Comparison of ENCODE assay signal across 9 cellular contexts in genomic region chr10:114437456-114438292, GRCh38. TPM values are rescaled to one million over a fixed set of nuclear protein-coding genes. Genes with fewer than 3 reads are reported as not detected.
DNase-seq lines count a peak whose midpoint lies in the region; ATAC-seq, FAIRE-seq and TF ChIP-seq lines count a peak whose summit lies in the region.
"Had no signal": no experiment of that assay in that cellular context is flagged by ENCODE, and none has a peak within 500 bp of the region (broad histone marks: within the 10 kb centered on the region; RNA-seq: fewer than 3 reads in every experiment).

No MANE protein-coding gene starts in this region.

- H3K4me1 ChIP-seq in heart left ventricle = no peaks in the 10 kb centered on the region
- no peaks in the 10 kb centered on the region for H3K4me1 ChIP-seq in right cardiac atrium (ENCODE audit: control insufficient read depth, insufficient read depth, low read length)

- H3K27me3 ChIP-seq in heart left ventricle (no peaks in the 10 kb centered on the region), right cardiac atrium (ENCODE audit: control insufficient read depth, insufficient read depth) (no peaks in the 10 kb centered on the region)

- POLR2A ChIA-PET in RWPE1 (lab: Yijun Ruan, JAX; ENCODE audit: low non-redundant PET) = no interaction called here

- TF ChIP-seq CTCF in heart left ventricle (IDR thresholded peaks at IDR 0.05) (peak; percentile 15 to 54 (median 24)), RWPE1 (conservative IDR thresholded peaks at IDR 0.05; ENCODE audit: low read depth) (peak; percentile 31)

- H3K4me3 ChIP-seq in heart left ventricle = no peak overlapping the region
- H3K4me3 ChIP-seq in right cardiac atrium (ENCODE audit: low read length) = no peak overlapping the region

- CTCF ChIA-PET in RWPE1 (lab: Yijun Ruan, JAX) = interaction anchor here (0.5 to 1.2 kb wide), 11 partner anchors 27 to 732 kb away, joined by 3 to 7 read pairs (median 3); partner anchors contain the start of gene FHIP2A

- DNase-seq in heart left ventricle = no peak
- no peak for DNase-seq in right cardiac atrium
- DNase-seq in RWPE1 (ENCODE audit: low spot score) = peak; percentile 53
- peak; percentile 25 for DNase-seq in glomerular visceral epithelial cell (ENCODE audit: extremely low spot score)
- peak; percentile 25 for DNase-seq in urothelium cell line (ENCODE audit: low spot score)
- DNase-seq in NCI-H2029 (lab: John Stamatoyannopoulos, UW) = no peak
- DNase-seq in NCI-H1694 treated with DMSO at 0.1 percent for 48 hours (lab: John Stamatoyannopoulos, UW) = no peak
- DNase-seq in NK-92 treated with Interleukin-12 subunit alpha and Interleukin-12 subunit beta, amount 100 ng/mL, for 24 hours (lab: John Stamatoyannopoulos, UW) = no peak
- DNase-seq: activated gamma-delta T cell treated with Interleukin-2 at 50 U/mL for 16 hours had no signal

- intact Hi-C loops in heart left ventricle (cut with DNase I) = loop anchor here in 5 of 10 donors (5.0 kb wide), 1 partner anchor 135 kb away; no protein-coding TSS in a partner anchor
- intact Hi-C loops in right cardiac atrium (cut with DNase I) = loop anchor here in 1 of 4 donors (5.0 kb wide), 1 partner anchor 135 kb away; no protein-coding TSS in a partner anchor

- peaks cover 3 to 100% (median 94%) of the 10 kb centered on the region in 9 donors for H3K36me3 ChIP-seq in heart left ventricle

- ATAC-seq in heart left ventricle (no peak), right cardiac atrium (no peak)

- no peak for TF ChIP-seq POLR2A in heart left ventricle (IDR thresholded peaks at IDR 0.05)

- H3K27ac ChIP-seq in heart left ventricle (no peak overlapping the region), right cardiac atrium (ENCODE audit: low read length) (no peak overlapping the region), RWPE1 (no peak overlapping the region)

- H3K9me3 ChIP-seq in heart left ventricle (no peaks in the 10 kb centered on the region), right cardiac atrium (ENCODE audit: control insufficient read depth, low read length) (no peaks in the 10 kb centered on the region)

- FAIRE-seq in urothelium cell line (lab: Jason Lieb, UNC) = no peak

- 85 to 90% (median 87%) methylated on average over 9 of the region's 9 CpGs for WGBS in heart left ventricle, 4 donors
- 84% methylated on average over 9 of the region's 9 CpGs for WGBS in right cardiac atrium

RNA-seq across cellular contexts. Expression of gene AFAP1L2, which starts 33.4 kb away (rescaled TPM):
- total RNA-seq in heart left ventricle = 1 to 10 TPM; 2.8 to 8.2 (median 5.0) TPM
- polyA plus RNA-seq in heart left ventricle = 1 to 10 TPM; 2.8 to 3.0 TPM
- 1 to 10 TPM; 5.5 to 7.7 (median 6.3) TPM for total RNA-seq in right cardiac atrium
- polyA plus RNA-seq in right cardiac atrium = 3.7 TPM

Comparison
In these comparisons a context has a peak if more than half of its experiments do, and no peak if none do; other contexts are left out.
1. DNase-seq: peak in RWPE1 (single experiment), glomerular visceral epithelial cell (single experiment) and urothelium cell line (single experiment); none in heart left ventricle (0 of 5), right cardiac atrium (0 of 3), NCI-H2029 (single experiment), NCI-H1694 treated with DMSO at 0.1 percent for 48 hours (single experiment) and NK-92 treated with Interleukin-12 subunit alpha and Interleukin-12 subunit beta, amount 100 ng/mL, for 24 hours (single experiment).